8 cellular contexts compared by ENCODE assay signal in genomic region chr19:32345261-32346207, GRCh38. TPM values are rescaled to one million over a fixed set of nuclear protein-coding genes. Genes with fewer than 3 reads are reported as not detected.
DNase-seq lines count a peak whose midpoint lies in the region; ATAC-seq and TF ChIP-seq lines count a peak whose summit lies in the region.

Gene ZNF507, plus strand, starts transcription at chr19:32345610. Its CDS starts 7,221 bp downstream, at chr19:32352831.

- H3K9me3 ChIP-seq in esophagus muscularis mucosa: no peaks in the 10 kb centered on the region
- H3K9me3 ChIP-seq in muscle layer of duodenum (ENCODE audit: control insufficient read depth in 1 of 2, low read length in 2 of 2): no peaks in the 10 kb centered on the region

- intact Hi-C loops in esophagus muscularis mucosa (cut with DNase I): loop anchor here (5.0 kb wide), 1 partner anchor 62 kb away; the partner anchor contains the start of gene DPY19L3

- H3K4me3 ChIP-seq in esophagus muscularis mucosa: peak within 1 kb of the TSS; percentile 94 to 95 (median 95)
- peak within 1 kb of the TSS; percentile 97 to 99 for H3K4me3 ChIP-seq in muscle layer of duodenum (ENCODE audit: low read depth in 1 of 2, low read length in 2 of 2)

- H3K27me3 Mint-ChIP-seq in activated T-cell treated with anti-CD3 and anti-CD28 coated beads, Interleukin-2, amount 50 U/mL, for 24 hours: peaks cover 3% of the 10 kb centered on the region

- peaks cover 48% of the 10 kb centered on the region for H3K36me3 Mint-ChIP-seq in activated T-cell treated with anti-CD3 and anti-CD28 coated beads, Interleukin-2, amount 50 U/mL, for 24 hours (ENCODE audit: low read depth)

- peaks cover 0 to 16% (median 12%) of the 10 kb centered on the region in 4 donors for H3K36me3 ChIP-seq in esophagus muscularis mucosa
- H3K36me3 ChIP-seq in muscle layer of duodenum (ENCODE audit: control insufficient read depth in 1 of 2, insufficient read depth in 2 of 2, low read length in 2 of 2): peaks cover 9 to 14% of the 10 kb centered on the region in 2 donors

- peaks cover 41% of the 10 kb centered on the region for H3K4me1 Mint-ChIP-seq in activated T-cell treated with anti-CD3 and anti-CD28 coated beads, Interleukin-2, amount 50 U/mL, for 24 hours (ENCODE audit: low read depth)

- DNase-seq in DMS153 treated with DMSO at 0.1 percent for 48 hours (lab: John Stamatoyannopoulos, UW; ENCODE audit: unreplicated experiment) (peak; percentile 66), HuH-7 (ENCODE audit: low spot score) (peak; percentile 95), OCI-M2 (lab: John Stamatoyannopoulos, UW; ENCODE audit: unreplicated experiment) (peak; percentile 86), esophagus muscularis mucosa (ENCODE audit: extremely low spot score) (peak; percentile 94)
- DNase-seq in activated T-cell treated with anti-CD3 and anti-CD28 coated beads, Interleukin-2, amount 50 U/mL, for 24 hours: peak; percentile 92
- peak; percentile 78 for DNase-seq in stimulated activated CD8-positive, alpha-beta memory T cell treated with anti-CD3 and anti-CD28 coated beads, Interleukin-7, amount 100 ng/mL, for 24 hours (ENCODE audit: low read depth)

- WGBS in esophagus muscularis mucosa: 7% methylated on average over 37 of the region's 72 CpGs

- H3K27me3 ChIP-seq in esophagus muscularis mucosa (no peaks in the 10 kb centered on the region), muscle layer of duodenum (ENCODE audit: low read depth, low read length) (peaks cover 4% of the 10 kb centered on the region)

- no peak for TF ChIP-seq EP300 in esophagus muscularis mucosa (IDR thresholded peaks at IDR 0.05)

- H3K9me3 Mint-ChIP-seq in activated T-cell treated with anti-CD3 and anti-CD28 coated beads, Interleukin-2, amount 50 U/mL, for 24 hours: peaks cover 3% of the 10 kb centered on the region

- peak within 1 kb of the TSS; percentile 99 for H3K4me3 Mint-ChIP-seq in activated T-cell treated with anti-CD3 and anti-CD28 coated beads, Interleukin-2, amount 50 U/mL, for 24 hours

- H3K27ac ChIP-seq in esophagus muscularis mucosa (replicated peaks in 1 of 4) (peak within 1 kb of the TSS; percentile 76 to 91 (median 84)), muscle layer of duodenum (ENCODE audit: low read length) (peak within 1 kb of the TSS; percentile 90)

- peak in 1 of 3 experiments; percentile 22 for TF ChIP-seq CTCF in esophagus muscularis mucosa (IDR thresholded peaks at IDR 0.05)

- H3K27ac Mint-ChIP-seq in activated T-cell treated with anti-CD3 and anti-CD28 coated beads, Interleukin-2, amount 50 U/mL, for 24 hours: peak within 1 kb of the TSS; percentile 97

- peaks cover 19 to 49% (median 43%) of the 10 kb centered on the region in 4 donors for H3K4me1 ChIP-seq in esophagus muscularis mucosa
- peaks cover 14 to 36% of the 10 kb centered on the region in 2 donors for H3K4me1 ChIP-seq in muscle layer of duodenum (ENCODE audit: control insufficient read depth in 1 of 2, insufficient read depth in 2 of 2, low read length in 2 of 2)

- TF ChIP-seq POLR2A in esophagus muscularis mucosa (IDR thresholded peaks at IDR 0.05; ENCODE audit: low read depth): no peak

- ATAC-seq in GM21526 (IDR thresholded peaks at IDR 0.05; ENCODE audit: low FRiP score, unreplicated experiment): peak; percentile 83

RNA-seq across cellular contexts. Expression of gene ZNF507, which starts in this region (rescaled TPM):
- total RNA-seq in esophagus muscularis mucosa: 10 to 100 TPM; 12.6 to 19.1 (median 17.9) TPM

Comparison
In these comparisons a context has a peak if more than half of its experiments do, and no peak if none do; other contexts are left out.
1. Peak in every context shown above with its lines: DNase-seq, ATAC-seq, H3K4me3 ChIP-seq and H3K27ac ChIP-seq.